ENCODE assay signal across 20 cellular contexts in genomic region chr1:205706601-205707502, GRCh38. TPM values are rescaled to one million over a fixed set of nuclear protein-coding genes. Genes with fewer than 3 reads are reported as not detected.
DNase-seq lines count a peak whose midpoint lies in the region; ATAC-seq and TF ChIP-seq lines count a peak whose summit lies in the region.
"Had no signal": no experiment of that assay in that cellular context is flagged by ENCODE, and none has a peak within 500 bp of the region (broad histone marks: within the 10 kb centered on the region; RNA-seq: fewer than 3 reads in every experiment).

No MANE protein-coding gene starts in this region.

- H3K36me3 Mint-ChIP-seq in activated CD4-positive, alpha-beta memory T cell treated with anti-CD3 and anti-CD28 coated beads, Interleukin-2, amount 10 ng/mL, durations not matched to agents 7 days and 5 days (ENCODE audit: low read depth) = peaks cover 36% of the 10 kb centered on the region
- H3K36me3 Mint-ChIP-seq in activated CD4-positive, alpha-beta memory T cell treated with anti-CD3 and anti-CD28 coated beads for 36 hours = peaks cover 18% of the 10 kb centered on the region
- peaks cover 14% of the 10 kb centered on the region for H3K36me3 Mint-ChIP-seq in osteocyte (ENCODE audit: unreplicated experiment)

- H3K4me3 Mint-ChIP-seq in activated CD4-positive, alpha-beta memory T cell treated with anti-CD3 and anti-CD28 coated beads, Interleukin-2, amount 10 ng/mL, durations not matched to agents 7 days and 5 days = no peak overlapping the region
- H3K4me3 Mint-ChIP-seq in activated CD4-positive, alpha-beta memory T cell treated with anti-CD3 and anti-CD28 coated beads for 36 hours = no peak overlapping the region
- no peak overlapping the region for H3K4me3 Mint-ChIP-seq in osteocyte (ENCODE audit: unreplicated experiment)
- H3K4me3 Mint-ChIP-seq: stimulated activated memory B cell treated with anti-CD40 and anti-IgM and Interleukin-4, amounts not matched to agents 10 μg/mL and 1 μg/mL and 100 μg/mL, for 72 hours had no signal

- TF ChIP-seq CTCF in osteocyte (IDR thresholded peaks at IDR 0.05) = no peak

- TF ChIP-seq POLR2A in erythroblast (IDR thresholded peaks at IDR 0.05; ENCODE audit: low read length) = no peak

- no peaks in the 10 kb centered on the region for H3K27me3 Mint-ChIP-seq in activated CD4-positive, alpha-beta memory T cell treated with anti-CD3 and anti-CD28 coated beads, Interleukin-2, amount 10 ng/mL, durations not matched to agents 7 days and 5 days
- no peaks in the 10 kb centered on the region for H3K27me3 Mint-ChIP-seq in activated CD4-positive, alpha-beta memory T cell treated with anti-CD3 and anti-CD28 coated beads for 36 hours
- no peaks in the 10 kb centered on the region for H3K27me3 Mint-ChIP-seq in osteocyte (ENCODE audit: unreplicated experiment)
- H3K27me3 Mint-ChIP-seq: stimulated activated memory B cell treated with anti-CD40 and anti-IgM and Interleukin-4, amounts not matched to agents 10 μg/mL and 1 μg/mL and 100 μg/mL, for 72 hours had no signal

- no peak for DNase-seq in activated CD4-positive, alpha-beta memory T cell treated with anti-CD3 and anti-CD28 coated beads, Interleukin-2, amount 10 ng/mL, durations not matched to agents 7 days and 5 days
- DNase-seq in activated CD4-positive, alpha-beta memory T cell treated with anti-CD3 and anti-CD28 coated beads for 36 hours = no peak
- DNase-seq in NOMO-1 treated with dmso at 0.1 percent for 144 hours (lab: John Stamatoyannopoulos, UW; ENCODE audit: unreplicated experiment) (peak; percentile 45), erythroblast (lab: John Stamatoyannopoulos, UW) (peak; percentile 50 to 67), osteocyte (ENCODE audit: extremely low spot score, unreplicated experiment) (peak; percentile 62), COLO829 (ENCODE audit: low spot score) (no peak), EL (no peak)
- DNase-seq: activated CD4-positive, alpha-beta T cell treated with anti-CD3 and anti-CD28 coated beads, Interleukin-2, amount 50 U/mL, for 48 hours; activated effector memory CD4-positive, alpha-beta T cell treated with anti-CD3 and anti-CD28 coated beads, Interleukin-2, amount 50 U/mL, for 16 hours; anterior cingulate cortex; colonic mucosa; MM.1S; NCI-H2081 treated with DMSO at 0.1 percent for 48 hours; nucleus accumbens; SHP77; T-helper 9 cell had no signal

- no peak for ATAC-seq in HG02938 (IDR thresholded peaks at IDR 0.05; ENCODE audit: unreplicated experiment)
- ATAC-seq: A549; HCT116; stimulated activated memory B cell treated with anti-CD40 and anti-IgM and Interleukin-4, amounts not matched to agents 10 μg/mL and 1 μg/mL and 100 μg/mL, for 72 hours had no signal

- intact Hi-C loops in activated CD4-positive, alpha-beta memory T cell treated with anti-CD3 and anti-CD28 coated beads for 36 hours (cut with micrococcal nuclease) = no loop called here

- POLR2A ChIA-PET in activated CD4-positive, alpha-beta memory T cell treated with anti-CD3 and anti-CD28 coated beads, Interleukin-2, amount 10 ng/mL, durations not matched to agents 7 days and 5 days (lab: Charles Lee) = interaction anchor here (1.1 kb wide), 1 partner anchor 10 kb away, joined by 3 read pairs; no protein-coding TSS in a partner anchor
- POLR2A ChIA-PET in activated CD4-positive, alpha-beta memory T cell treated with anti-CD3 and anti-CD28 coated beads for 36 hours (lab: Charles Lee) = no interaction called here

- CTCF ChIA-PET in activated CD4-positive, alpha-beta memory T cell treated with anti-CD3 and anti-CD28 coated beads, Interleukin-2, amount 10 ng/mL, durations not matched to agents 7 days and 5 days (lab: Charles Lee) = interaction anchor here (0.8 to 1.5 kb wide), 2 partner anchors 48 to 218 kb away, joined by 4 to 8 read pairs; no protein-coding TSS in a partner anchor
- CTCF ChIA-PET in activated CD4-positive, alpha-beta memory T cell treated with anti-CD3 and anti-CD28 coated beads for 36 hours (lab: Charles Lee) = interaction anchor here (1.2 to 11.7 kb wide), 3 partner anchors 47 to 271 kb away, joined by 5 to 317 read pairs (median 6); no protein-coding TSS in a partner anchor

- H3K9me3 Mint-ChIP-seq in activated CD4-positive, alpha-beta memory T cell treated with anti-CD3 and anti-CD28 coated beads, Interleukin-2, amount 10 ng/mL, durations not matched to agents 7 days and 5 days = no peaks in the 10 kb centered on the region
- H3K9me3 Mint-ChIP-seq in activated CD4-positive, alpha-beta memory T cell treated with anti-CD3 and anti-CD28 coated beads for 36 hours = no peaks in the 10 kb centered on the region
- no peaks in the 10 kb centered on the region for H3K9me3 Mint-ChIP-seq in osteocyte (ENCODE audit: unreplicated experiment)
- H3K9me3 Mint-ChIP-seq: stimulated activated memory B cell treated with anti-CD40 and anti-IgM and Interleukin-4, amounts not matched to agents 10 μg/mL and 1 μg/mL and 100 μg/mL, for 72 hours had no signal

- peaks cover 17% of the 10 kb centered on the region for H3K4me1 Mint-ChIP-seq in activated CD4-positive, alpha-beta memory T cell treated with anti-CD3 and anti-CD28 coated beads, Interleukin-2, amount 10 ng/mL, durations not matched to agents 7 days and 5 days
- peaks cover 9% of the 10 kb centered on the region for H3K4me1 Mint-ChIP-seq in activated CD4-positive, alpha-beta memory T cell treated with anti-CD3 and anti-CD28 coated beads for 36 hours (ENCODE audit: low read depth)
- H3K4me1 Mint-ChIP-seq in osteocyte (ENCODE audit: unreplicated experiment) = peaks cover 31% of the 10 kb centered on the region

- peak overlapping the region; percentile 31 for H3K27ac Mint-ChIP-seq in activated CD4-positive, alpha-beta memory T cell treated with anti-CD3 and anti-CD28 coated beads, Interleukin-2, amount 10 ng/mL, durations not matched to agents 7 days and 5 days
- H3K27ac Mint-ChIP-seq in activated CD4-positive, alpha-beta memory T cell treated with anti-CD3 and anti-CD28 coated beads for 36 hours = no peak overlapping the region
- H3K27ac Mint-ChIP-seq in osteocyte (ENCODE audit: unreplicated experiment) = peak overlapping the region; percentile 36
- H3K27ac Mint-ChIP-seq: stimulated activated memory B cell treated with anti-CD40 and anti-IgM and Interleukin-4, amounts not matched to agents 10 μg/mL and 1 μg/mL and 100 μg/mL, for 72 hours had no signal

RNA-seq across cellular contexts. Expression of gene SLC45A3, which starts 26.5 kb away (rescaled TPM):
- total RNA-seq in activated CD4-positive, alpha-beta memory T cell treated with anti-CD3 and anti-CD28 coated beads, Interleukin-2, amount 10 ng/mL, durations not matched to agents 7 days and 5 days = under 1 TPM in 1 of 2 experiments, not detected in 1; 0.18 TPM
- total RNA-seq in activated CD4-positive, alpha-beta memory T cell treated with anti-CD3 and anti-CD28 coated beads for 36 hours = under 1 TPM; 0.55 to 0.56 TPM
- 1.1 and 1.6 TPM in 2 replicates for total RNA-seq in osteocyte

RNA-seq across cellular contexts. Expression of gene NUCKS1, which starts 43.1 kb away (rescaled TPM):
- 100 to 1,000 TPM; 163 to 185 TPM for total RNA-seq in activated CD4-positive, alpha-beta memory T cell treated with anti-CD3 and anti-CD28 coated beads, Interleukin-2, amount 10 ng/mL, durations not matched to agents 7 days and 5 days
- total RNA-seq in activated CD4-positive, alpha-beta memory T cell treated with anti-CD3 and anti-CD28 coated beads for 36 hours = 100 to 1,000 TPM; 149 to 202 TPM
- total RNA-seq in osteocyte = 189 and 215 TPM in 2 replicates

Comparison
In these comparisons a context has a peak if more than half of its experiments do, and no peak if none do; other contexts are left out.
1. DNase-seq: peak in NOMO-1 treated with dmso at 0.1 percent for 144 hours (single experiment), erythroblast (2 of 2) and osteocyte (single experiment); none in activated CD4-positive, alpha-beta memory T cell treated with anti-CD3 and anti-CD28 coated beads, Interleukin-2, amount 10 ng/mL, durations not matched to agents 7 days and 5 days (single experiment), activated CD4-positive, alpha-beta memory T cell treated with anti-CD3 and anti-CD28 coated beads for 36 hours (single experiment), COLO829 (single experiment) and EL (single experiment).